21 cellular contexts compared by ENCODE assay signal in the genomic region with DNA sequence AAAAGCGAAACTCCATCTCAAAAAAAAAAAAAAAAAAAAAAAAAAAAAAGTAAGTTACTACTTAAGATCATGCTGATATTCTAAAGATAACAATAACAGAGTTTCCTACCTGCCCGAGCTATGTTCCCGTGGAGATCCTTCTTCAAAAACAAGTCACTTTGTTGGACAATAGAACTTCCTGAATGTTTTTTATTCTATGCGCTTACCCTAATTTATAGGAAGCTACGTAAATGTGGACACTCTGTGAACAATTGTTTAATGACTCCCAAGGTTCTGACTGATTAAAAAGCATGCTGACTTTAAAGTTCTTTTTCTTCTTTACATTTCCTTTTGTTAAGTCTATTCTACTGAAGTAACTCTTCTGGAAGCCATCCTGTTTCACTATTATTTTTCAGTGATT.
"Had no signal": no experiment of that assay in that cellular context is flagged by ENCODE, and none has a peak within 500 bp of the region (broad histone marks: within the 10 kb centered on the region; RNA-seq: fewer than 3 reads in every experiment).

No MANE protein-coding gene starts in this region.

- H3K36me3 Mint-ChIP-seq: activated CD8-positive, alpha-beta memory T cell treated with anti-CD3 and anti-CD28 coated beads, Interleukin-2, amount 10 ng/mL, durations not matched to agents 7 days and 5 days; activated naive CD4-positive, alpha-beta T cell treated with anti-CD3 and anti-CD28 coated beads, Interleukin-2, amount 10 ng/mL, durations not matched to agents 7 days and 5 days; naive thymus-derived CD4-positive, alpha-beta T cell had no signal

- H3K27me3 ChIP-seq: spleen, upper lobe of left lung had no signal

- H3K27me3 Mint-ChIP-seq: activated CD8-positive, alpha-beta T cell treated with anti-CD3 and anti-CD28 coated beads for 36 hours had no signal

- DNase-seq: activated CD4-positive, alpha-beta T cell treated with anti-CD3 and anti-CD28 coated beads, Interleukin-2, amount 10 ng/mL, durations not matched to agents 24 days and 14 days; activated CD8-positive, alpha-beta memory T cell treated with anti-CD3 and anti-CD28 coated beads, Interleukin-2, amount 10 ng/mL, durations not matched to agents 7 days and 5 days; activated CD8-positive, alpha-beta T cell treated with anti-CD3 and anti-CD28 coated beads for 36 hours; activated effector memory CD4-positive, alpha-beta T cell treated with anti-CD3 and anti-CD28 coated beads, Interleukin-2, amount 50 U/mL, for 16 hours; activated naive CD4-positive, alpha-beta T cell treated with anti-CD3 and anti-CD28 coated beads, Interleukin-2, amount 10 ng/mL, durations not matched to agents 7 days and 5 days; activated T-cell treated with anti-CD3 and anti-CD28 coated beads for 4 hours; amygdala; cortex of kidney; foreskin melanocyte; lower lobe of right lung; naive thymus-derived CD4-positive, alpha-beta T cell; retina; spleen; stimulated activated CD4-positive, alpha-beta T cell treated with anti-CD3 and anti-CD28 coated beads, Interleukin-4, amount 100 ng/mL, for 1 hour; stimulated activated naive CD4-positive, alpha-beta T cell; SW 1271; T-helper 17 cell; upper lobe of left lung had no signal

- H3K36me3 ChIP-seq: lower lobe of right lung, spleen, thoracic aorta, upper lobe of left lung had no signal

- H3K27ac Mint-ChIP-seq: activated CD4-positive, alpha-beta T cell treated with anti-CD3 and anti-CD28 coated beads, Interleukin-2, amount 10 ng/mL, durations not matched to agents 24 days and 14 days; activated CD8-positive, alpha-beta memory T cell treated with anti-CD3 and anti-CD28 coated beads, Interleukin-2, amount 10 ng/mL, durations not matched to agents 7 days and 5 days; activated CD8-positive, alpha-beta T cell treated with anti-CD3 and anti-CD28 coated beads for 36 hours; activated naive CD4-positive, alpha-beta T cell treated with anti-CD3 and anti-CD28 coated beads, Interleukin-2, amount 10 ng/mL, durations not matched to agents 7 days and 5 days; naive thymus-derived CD4-positive, alpha-beta T cell; T-helper 17 cell had no signal

- H3K4me3 ChIP-seq: lower lobe of right lung, thoracic aorta, upper lobe of left lung had no signal

- H3K9me3 ChIP-seq: lower lobe of right lung, spleen, thoracic aorta, upper lobe of left lung had no signal

- H3K9me3 Mint-ChIP-seq: activated CD4-positive, alpha-beta T cell treated with anti-CD3 and anti-CD28 coated beads, Interleukin-2, amount 10 ng/mL, durations not matched to agents 24 days and 14 days; activated CD8-positive, alpha-beta T cell treated with anti-CD3 and anti-CD28 coated beads for 36 hours; activated naive CD4-positive, alpha-beta T cell treated with anti-CD3 and anti-CD28 coated beads, Interleukin-2, amount 10 ng/mL, durations not matched to agents 7 days and 5 days; naive thymus-derived CD4-positive, alpha-beta T cell; neural crest cell had no signal

- H3K27ac ChIP-seq: lower lobe of right lung, spleen, thoracic aorta, upper lobe of left lung had no signal

- H3K4me1 Mint-ChIP-seq: activated naive CD4-positive, alpha-beta T cell treated with anti-CD3 and anti-CD28 coated beads, Interleukin-2, amount 10 ng/mL, durations not matched to agents 7 days and 5 days had no signal

- H3K4me3 Mint-ChIP-seq: activated CD4-positive, alpha-beta T cell treated with anti-CD3 and anti-CD28 coated beads, Interleukin-2, amount 10 ng/mL, durations not matched to agents 24 days and 14 days; activated CD8-positive, alpha-beta memory T cell treated with anti-CD3 and anti-CD28 coated beads, Interleukin-2, amount 10 ng/mL, durations not matched to agents 7 days and 5 days; activated CD8-positive, alpha-beta T cell treated with anti-CD3 and anti-CD28 coated beads for 36 hours; activated naive CD4-positive, alpha-beta T cell treated with anti-CD3 and anti-CD28 coated beads, Interleukin-2, amount 10 ng/mL, durations not matched to agents 7 days and 5 days; naive thymus-derived CD4-positive, alpha-beta T cell; neural crest cell; T-helper 17 cell had no signal

- ATAC-seq: activated CD8-positive, alpha-beta memory T cell treated with anti-CD3 and anti-CD28 coated beads, Interleukin-2, amount 10 ng/mL, durations not matched to agents 7 days and 5 days; activated CD8-positive, alpha-beta T cell treated with anti-CD3 and anti-CD28 coated beads for 36 hours; esophagus mucosa; lower lobe of right lung; naive thymus-derived CD4-positive, alpha-beta T cell; T-helper 17 cell had no signal
